14 cellular contexts compared by ENCODE assay signal in the genomic region with DNA sequence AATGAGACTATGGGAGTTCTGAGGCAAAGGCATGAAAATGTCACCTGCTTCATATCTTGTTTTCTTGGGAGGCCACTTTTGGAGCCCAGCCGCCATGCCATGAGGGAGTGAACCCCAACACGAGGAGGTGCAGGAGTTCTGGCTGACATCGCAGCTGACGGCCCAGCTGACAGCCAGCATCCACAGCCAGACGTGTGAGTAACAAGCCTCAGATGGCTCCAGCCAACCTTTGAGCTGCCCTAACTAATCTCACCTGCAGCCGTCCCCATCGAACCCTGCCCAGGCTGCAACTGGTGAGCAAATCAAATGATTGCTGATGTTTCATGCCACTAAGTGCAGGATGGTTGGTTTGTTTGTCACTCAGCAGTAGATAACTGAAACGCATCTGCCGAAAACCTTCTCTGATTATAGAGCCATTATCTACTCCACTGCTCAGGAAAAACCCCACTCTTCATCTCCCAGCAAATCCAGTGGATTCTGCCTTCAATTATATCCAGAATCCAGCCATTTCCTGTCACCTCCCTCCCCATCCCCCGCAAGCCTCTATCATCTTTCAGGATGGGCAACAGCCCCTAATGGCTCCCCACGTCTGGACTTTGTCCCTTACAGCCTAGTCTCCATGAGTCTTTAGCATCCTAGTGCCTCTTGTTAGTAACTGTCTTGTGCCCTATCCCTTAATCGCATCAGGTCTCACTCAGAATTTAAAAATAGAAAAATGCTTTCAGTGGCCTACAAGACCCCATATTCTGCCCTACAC. TPM values are rescaled to one million over a fixed set of nuclear protein-coding genes. Genes with fewer than 3 reads are reported as not detected.
A peak's percentile ranks its signal among the peaks of the same experiment; 100 is the strongest.
DNase-seq lines count a peak whose midpoint lies in the region; ATAC-seq and TF ChIP-seq lines count a peak whose summit lies in the region.
"Had no signal": no experiment of that assay in that cellular context is flagged by ENCODE, and none has a peak within 500 bp of the region (broad histone marks: within the 10 kb centered on the region; RNA-seq: fewer than 3 reads in every experiment).

No MANE protein-coding gene starts in this region.

- H3K9me2 ChIP-seq in hepatocyte (replicated peaks; ENCODE audit: insufficient read depth) = no peaks in the 10 kb centered on the region

- ATAC-seq in stimulated activated naive CD8-positive, alpha-beta T cell treated with anti-CD3 and anti-CD28 coated beads, Interleukin-15, amount 100 ng/mL, for 72 hours = no peak
- ATAC-seq in WTC11 (no peak), GM18868 (IDR thresholded peaks at IDR 0.05; ENCODE audit: unreplicated experiment) (no peak)
- no peak for ATAC-seq in stimulated activated memory B cell treated with anti-CD40 and anti-IgM and Interleukin-4, amounts not matched to agents 10 μg/mL and 1 μg/mL and 100 μg/mL, for 72 hours
- ATAC-seq: gastrocnemius medialis had no signal

- H3K79me2 ChIP-seq in hepatocyte = no peaks in the 10 kb centered on the region

- DNase-seq in stimulated activated naive CD8-positive, alpha-beta T cell treated with anti-CD3 and anti-CD28 coated beads, Interleukin-15, amount 100 ng/mL, for 72 hours = no peak
- DNase-seq in WTC11 (ENCODE audit: low spot score) = no peak
- DNase-seq in hepatocyte (ENCODE audit: low spot score) = no peak
- DNase-seq in NCI-H524 (lab: John Stamatoyannopoulos, UW) = no peak
- no peak for DNase-seq in Ammon's horn (ENCODE audit: low spot score)
- DNase-seq: gastrocnemius medialis; H7; NCI-H524 treated with DMSO at 0.1 percent for 48 hours; retina; stimulated activated naive CD4-positive, alpha-beta T cell had no signal

- POLR2A ChIA-PET in WTC11 (lab: Charles Lee) = no interaction called here

- no peaks in the 10 kb centered on the region for H3K36me3 ChIP-seq in hepatocyte (replicated peaks; ENCODE audit: insufficient read depth, low read depth)
- H3K36me3 ChIP-seq: BLaER1 treated with 17β-estradiol and CSF1 and Interleukin-3, amounts not matched to agents 10 nM and 100 nM; gastrocnemius medialis had no signal

- peak overlapping the region; percentile 34 for H3K4me2 ChIP-seq in hepatocyte

- H3K9me3 ChIP-seq in hepatocyte (ENCODE audit: low read depth) = no peaks in the 10 kb centered on the region
- H3K9me3 ChIP-seq: BLaER1 treated with 17β-estradiol and CSF1 and Interleukin-3, amounts not matched to agents 10 nM and 100 nM; gastrocnemius medialis had no signal

- H4K20me1 ChIP-seq in hepatocyte (ENCODE audit: insufficient read depth, poor library complexity, severe bottlenecking) = no peaks in the 10 kb centered on the region
- H4K20me1 ChIP-seq: BLaER1 treated with 17β-estradiol and CSF1 and Interleukin-3, amounts not matched to agents 10 nM and 100 nM had no signal

- H3K27me3 ChIP-seq in hepatocyte = no peaks in the 10 kb centered on the region
- H3K27me3 ChIP-seq: BLaER1 treated with 17β-estradiol and CSF1 and Interleukin-3, amounts not matched to agents 10 nM and 100 nM; gastrocnemius medialis had no signal

- H3K4me3 Mint-ChIP-seq in stimulated activated naive CD8-positive, alpha-beta T cell treated with anti-CD3 and anti-CD28 coated beads, Interleukin-15, Interleukin-2, amounts not matched to agents 100 ng/mL and 50 ng/mL, for 24 hours = peak overlapping the region; percentile 55
- peak overlapping the region in 1 of 2 donors; percentile 57 for H3K4me3 Mint-ChIP-seq in stimulated activated naive CD8-positive, alpha-beta T cell treated with anti-CD3 and anti-CD28 coated beads, Interleukin-15, amount 100 ng/mL, for 72 hours
- no peak overlapping the region for H3K4me3 Mint-ChIP-seq in WTC11
- H3K4me3 Mint-ChIP-seq in stimulated activated memory B cell treated with anti-CD40 and anti-IgM and Interleukin-4, amounts not matched to agents 10 μg/mL and 1 μg/mL and 100 μg/mL, for 72 hours = no peak overlapping the region

- CTCF ChIA-PET in WTC11 (lab: Charles Lee) = interaction anchor here (1.1 kb wide), 1 partner anchor 266 kb away, joined by 3 read pairs; no protein-coding TSS in a partner anchor

- no peak overlapping the region for H3K4me3 ChIP-seq in hepatocyte
- H3K4me3 ChIP-seq: BLaER1 treated with 17β-estradiol and CSF1 and Interleukin-3, amounts not matched to agents 10 nM and 100 nM; gastrocnemius medialis had no signal

- H3K9me3 Mint-ChIP-seq in stimulated activated naive CD8-positive, alpha-beta T cell treated with anti-CD3 and anti-CD28 coated beads, Interleukin-15, Interleukin-2, amounts not matched to agents 100 ng/mL and 50 ng/mL, for 24 hours = no peaks in the 10 kb centered on the region
- no peaks in the 10 kb centered on the region for H3K9me3 Mint-ChIP-seq in stimulated activated naive CD8-positive, alpha-beta T cell treated with anti-CD3 and anti-CD28 coated beads, Interleukin-15, amount 100 ng/mL, for 72 hours
- H3K9me3 Mint-ChIP-seq in WTC11 = no peaks in the 10 kb centered on the region
- H3K9me3 Mint-ChIP-seq in stimulated activated memory B cell treated with anti-CD40 and anti-IgM and Interleukin-4, amounts not matched to agents 10 μg/mL and 1 μg/mL and 100 μg/mL, for 72 hours = no peaks in the 10 kb centered on the region

- H3K36me3 Mint-ChIP-seq in stimulated activated naive CD8-positive, alpha-beta T cell treated with anti-CD3 and anti-CD28 coated beads, Interleukin-15, Interleukin-2, amounts not matched to agents 100 ng/mL and 50 ng/mL, for 24 hours (ENCODE audit: low read depth) = no peaks in the 10 kb centered on the region
- H3K36me3 Mint-ChIP-seq in WTC11 = no peaks in the 10 kb centered on the region
- H3K36me3 Mint-ChIP-seq in stimulated activated memory B cell treated with anti-CD40 and anti-IgM and Interleukin-4, amounts not matched to agents 10 μg/mL and 1 μg/mL and 100 μg/mL, for 72 hours = no peaks in the 10 kb centered on the region

- H3K27me3 Mint-ChIP-seq in stimulated activated naive CD8-positive, alpha-beta T cell treated with anti-CD3 and anti-CD28 coated beads, Interleukin-15, Interleukin-2, amounts not matched to agents 100 ng/mL and 50 ng/mL, for 24 hours = no peaks in the 10 kb centered on the region
- H3K27me3 Mint-ChIP-seq in stimulated activated naive CD8-positive, alpha-beta T cell treated with anti-CD3 and anti-CD28 coated beads, Interleukin-15, amount 100 ng/mL, for 72 hours = no peaks in the 10 kb centered on the region
- H3K27me3 Mint-ChIP-seq in WTC11 (ENCODE audit: low read depth) = no peaks in the 10 kb centered on the region
- H3K27me3 Mint-ChIP-seq in stimulated activated memory B cell treated with anti-CD40 and anti-IgM and Interleukin-4, amounts not matched to agents 10 μg/mL and 1 μg/mL and 100 μg/mL, for 72 hours = peaks cover 5% of the 10 kb centered on the region

- no peak for TF ChIP-seq CTCF in WTC11 (IDR thresholded peaks at IDR 0.05)
- TF ChIP-seq CTCF in hepatocyte (IDR thresholded peaks at IDR 0.05; ENCODE audit: poor library complexity) = no peak

- H2AFZ ChIP-seq in hepatocyte = no peak overlapping the region

- peak overlapping the region; percentile 66 for H3K27ac ChIP-seq in hepatocyte
- H3K27ac ChIP-seq: BLaER1 treated with 17β-estradiol and CSF1 and Interleukin-3, amounts not matched to agents 10 nM and 100 nM; gastrocnemius medialis had no signal

- H3K27ac Mint-ChIP-seq in stimulated activated naive CD8-positive, alpha-beta T cell treated with anti-CD3 and anti-CD28 coated beads, Interleukin-15, Interleukin-2, amounts not matched to agents 100 ng/mL and 50 ng/mL, for 24 hours = peak overlapping the region; percentile 86
- no peak overlapping the region for H3K27ac Mint-ChIP-seq in stimulated activated naive CD8-positive, alpha-beta T cell treated with anti-CD3 and anti-CD28 coated beads, Interleukin-15, amount 100 ng/mL, for 72 hours
- H3K27ac Mint-ChIP-seq in WTC11 = peak overlapping the region; percentile 89; the same call in 1 of the 2 replicates
- H3K27ac Mint-ChIP-seq in stimulated activated memory B cell treated with anti-CD40 and anti-IgM and Interleukin-4, amounts not matched to agents 10 μg/mL and 1 μg/mL and 100 μg/mL, for 72 hours = no peak overlapping the region

- peaks cover 76% of the 10 kb centered on the region for H3K4me1 Mint-ChIP-seq in stimulated activated naive CD8-positive, alpha-beta T cell treated with anti-CD3 and anti-CD28 coated beads, Interleukin-15, Interleukin-2, amounts not matched to agents 100 ng/mL and 50 ng/mL, for 24 hours (ENCODE audit: low read depth)
- peaks cover 55% of the 10 kb centered on the region for H3K4me1 Mint-ChIP-seq in stimulated activated naive CD8-positive, alpha-beta T cell treated with anti-CD3 and anti-CD28 coated beads, Interleukin-15, amount 100 ng/mL, for 72 hours
- peaks cover 41% of the 10 kb centered on the region for H3K4me1 Mint-ChIP-seq in WTC11
- H3K4me1 Mint-ChIP-seq in stimulated activated memory B cell treated with anti-CD40 and anti-IgM and Interleukin-4, amounts not matched to agents 10 μg/mL and 1 μg/mL and 100 μg/mL, for 72 hours = peaks cover 20% of the 10 kb centered on the region

- WGBS in hepatocyte (ENCODE audit: low lambda C conversion rate, missing lambda C conversion rate) = 65% methylated on average over 12 of the region's 12 CpGs

- peaks cover 4% of the 10 kb centered on the region for H3K4me1 ChIP-seq in hepatocyte (ENCODE audit: insufficient read depth)
- H3K4me1 ChIP-seq: gastrocnemius medialis had no signal

TF ChIP-seq in WTC11, 78 proteins besides CTCF, POLR2A, EP300 and RAD21 (continues in another document):
- TF ChIP-seq, protein P1, sequence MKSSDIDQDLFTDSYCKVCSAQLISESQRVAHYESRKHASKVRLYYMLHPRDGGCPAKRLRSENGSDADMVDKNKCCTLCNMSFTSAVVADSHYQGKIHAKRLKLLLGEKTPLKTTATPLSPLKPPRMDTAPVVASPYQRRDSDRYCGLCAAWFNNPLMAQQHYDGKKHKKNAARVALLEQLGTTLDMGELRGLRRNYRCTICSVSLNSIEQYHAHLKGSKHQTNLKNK (CRISPR knock-in tag; IDR thresholded peaks at IDR 0.05) = no peak
- TF ChIP-seq, protein P2, sequence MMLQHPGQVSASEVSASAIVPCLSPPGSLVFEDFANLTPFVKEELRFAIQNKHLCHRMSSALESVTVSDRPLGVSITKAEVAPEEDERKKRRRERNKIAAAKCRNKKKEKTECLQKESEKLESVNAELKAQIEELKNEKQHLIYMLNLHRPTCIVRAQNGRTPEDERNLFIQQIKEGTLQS (CRISPR knock-in tag; conservative IDR thresholded peaks at IDR 0.05) = no peak
- TF ChIP-seq RELA (CRISPR knock-in tag; IDR thresholded peaks at IDR 0.05; ENCODE audit: borderline replicate concordance) (no peak), CBFB (CRISPR knock-in tag; IDR thresholded peaks at IDR 0.05; ENCODE audit: low read depth) (no peak), IRF2 (CRISPR knock-in tag; IDR thresholded peaks at IDR 0.05; ENCODE audit: borderline replicate concordance, low read depth) (no peak), KAT7 (CRISPR knock-in tag; IDR thresholded peaks at IDR 0.05; ENCODE audit: borderline replicate concordance) (no peak), HMGA2 (CRISPR knock-in tag; IDR thresholded peaks at IDR 0.05) (no peak)

RNA-seq across cellular contexts. Expression of a gene that starts 18.5 kb away (rescaled TPM):
- total RNA-seq in WTC11 (2021) (67.9 to 80.0 TPM (median 79.2 TPM) in 3 replicates), hepatocyte (41.7 and 47.7 TPM in 2 replicates)
- polyA plus RNA-seq in hepatocyte = 45.4 and 54.3 TPM in 2 replicates

Comparison
In these comparisons a context has a peak if more than half of its experiments do, and no peak if none do; other contexts are left out.
1. H3K27ac Mint-ChIP-seq: peak in stimulated activated naive CD8-positive, alpha-beta T cell treated with anti-CD3 and anti-CD28 coated beads, Interleukin-15, Interleukin-2, amounts not matched to agents 100 ng/mL and 50 ng/mL, for 24 hours (single experiment) and WTC11 (single experiment); none in stimulated activated naive CD8-positive, alpha-beta T cell treated with anti-CD3 and anti-CD28 coated beads, Interleukin-15, amount 100 ng/mL, for 72 hours (0 of 2) and stimulated activated memory B cell treated with anti-CD40 and anti-IgM and Interleukin-4, amounts not matched to agents 10 μg/mL and 1 μg/mL and 100 μg/mL, for 72 hours (single experiment).